In genomic region chr4:89562715-89563114, GRCh38 we compare ENCODE assay signal across 2 cellular contexts.
TF ChIP-seq lines count a peak whose summit lies in the region.

No MANE protein-coding gene starts in this region.

TF ChIP-seq in SK-N-SH treated with all-trans-retinoic acid at 6 μM for 48 hours, 23 proteins besides CTCF, POLR2A, EP300 and RAD21 (continued from another document):
- TF ChIP-seq TSHZ2 (CRISPR knock-in tag; IDR thresholded peaks at IDR 0.05) (no peak), ZNF8 (CRISPR knock-in tag; IDR thresholded peaks at IDR 0.05) (no peak)

TF ChIP-seq in SK-N-SH, 30 proteins besides CTCF, POLR2A, EP300 and RAD21 (continued from another document):
- TF ChIP-seq REST (IDR thresholded peaks at IDR 0.05; ENCODE audit: low read depth, low read length) (no peak), JUND (IDR thresholded peaks at IDR 0.05) (no peak), POLR2AphosphoS5 (IDR thresholded peaks at IDR 0.05; ENCODE audit: low read depth, low read length) (no peak), SMC3 (IDR thresholded peaks at IDR 0.05; ENCODE audit: low read depth, low read length) (no peak)
- TF ChIP-seq, protein P1, sequence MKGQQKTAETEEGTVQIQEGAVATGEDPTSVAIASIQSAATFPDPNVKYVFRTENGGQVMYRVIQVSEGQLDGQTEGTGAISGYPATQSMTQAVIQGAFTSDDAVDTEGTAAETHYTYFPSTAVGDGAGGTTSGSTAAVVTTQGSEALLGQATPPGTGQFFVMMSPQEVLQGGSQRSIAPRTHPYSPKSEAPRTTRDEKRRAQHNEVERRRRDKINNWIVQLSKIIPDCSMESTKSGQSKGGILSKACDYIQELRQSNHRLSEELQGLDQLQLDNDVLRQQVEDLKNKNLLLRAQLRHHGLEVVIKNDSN (IDR thresholded peaks at IDR 0.05; ENCODE audit: borderline replicate concordance, low read depth): no peak
